26 cellular contexts compared by ENCODE assay signal in the genomic region with DNA sequence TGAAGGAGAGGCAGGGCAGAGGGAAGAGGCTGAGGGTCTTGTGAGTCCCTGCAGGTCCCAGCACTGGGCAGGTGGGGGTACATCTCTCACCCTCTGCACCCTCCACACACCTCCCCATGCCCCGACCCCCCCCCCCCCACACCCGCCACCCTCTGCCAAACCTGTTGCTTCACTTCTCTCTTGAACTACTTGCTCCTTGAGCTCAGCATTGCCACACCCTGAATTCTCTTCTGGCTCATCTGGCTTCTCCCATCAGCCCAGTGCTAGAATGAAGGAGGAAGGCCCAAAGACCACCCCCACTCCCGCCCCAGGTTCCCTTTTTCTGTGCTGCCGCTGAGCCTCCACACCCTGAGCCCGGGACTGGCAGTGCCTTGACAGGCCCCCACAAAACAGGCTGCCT. TPM values are rescaled to one million over a fixed set of nuclear protein-coding genes. Genes with fewer than 3 reads are reported as not detected.
"Had no signal": no experiment of that assay in that cellular context is flagged by ENCODE, and none has a peak within 500 bp of the region (broad histone marks: within the 10 kb centered on the region; RNA-seq: fewer than 3 reads in every experiment).

No MANE protein-coding gene starts in this region.

- H3K9me3 ChIP-seq: adrenal gland, breast epithelium, lower lobe of right lung, neutrophil, sigmoid colon had no signal

- H3K36me3 ChIP-seq: adrenal gland, breast epithelium, lower lobe of right lung, neutrophil, sigmoid colon had no signal

- DNase-seq: activated CD4-positive, alpha-beta T cell treated with anti-CD3 and anti-CD28 coated beads, Interleukin-2, amount 50 U/mL, for 1 hour; activated CD4-positive, CD25-positive, alpha-beta regulatory T cell; activated CD8-positive, alpha-beta memory T cell treated with anti-CD3 and anti-CD28 coated beads, Interleukin-2, amount 50 U/mL, for 4 hours; activated gamma-delta T cell treated with Interleukin-2 at 50 U/mL for 16 hours; activated T-cell treated with anti-CD3 and anti-CD28 coated beads, Interleukin-2, amount 50 U/mL, for 4 hours; adrenal gland; foreskin keratinocyte; glutamatergic neuron; hippocampal formation; islet precursor cell; left colon; lower lobe of right lung; sigmoid colon; stimulated activated CD4-positive, alpha-beta T cell treated with anti-CD3 and anti-CD28 coated beads, Interleukin-1b, Interleukin-23, amount 100 ng/mL, for 48 hours; stimulated activated CD8-positive, alpha-beta memory T cell treated with anti-CD3 and anti-CD28 coated beads, Interleukin-4, amount 100 ng/mL, for 48 hours; stimulated activated naive CD4-positive, alpha-beta T cell had no signal

- ATAC-seq: activated naive CD4-positive, alpha-beta T cell treated with anti-CD3 and anti-CD28 coated beads, Interleukin-2, amount 50 U/mL, for 72 hours; activated T-cell treated with anti-CD3 and anti-CD28 coated beads, Interleukin-2, amount 50 U/mL, for 4 hours; foreskin keratinocyte; left colon; natural killer cell treated with Interleukin-12 subunit alpha and Interleukin-12 subunit beta and Interleukin-15 and Interleukin-18, amount 100 ng/mL, for 72 hours had no signal

- H3K4me3 Mint-ChIP-seq: activated T-cell treated with anti-CD3 and anti-CD28 coated beads, Interleukin-2, amount 50 U/mL, for 4 hours; natural killer cell treated with Interleukin-12 subunit alpha and Interleukin-12 subunit beta and Interleukin-15 and Interleukin-18, amount 100 ng/mL, for 72 hours had no signal

- H3K36me3 Mint-ChIP-seq: activated naive CD4-positive, alpha-beta T cell treated with anti-CD3 and anti-CD28 coated beads, Interleukin-2, amount 50 U/mL, for 72 hours; natural killer cell treated with Interleukin-12 subunit alpha and Interleukin-12 subunit beta and Interleukin-15 and Interleukin-18, amount 100 ng/mL, for 72 hours had no signal

- H3K9me3 Mint-ChIP-seq: activated naive CD4-positive, alpha-beta T cell treated with anti-CD3 and anti-CD28 coated beads, Interleukin-2, amount 50 U/mL, for 72 hours; activated T-cell treated with anti-CD3 and anti-CD28 coated beads, Interleukin-2, amount 50 U/mL, for 4 hours; natural killer cell treated with Interleukin-12 subunit alpha and Interleukin-12 subunit beta and Interleukin-15 and Interleukin-18, amount 100 ng/mL, for 72 hours had no signal

- H3K27ac ChIP-seq: adrenal gland, breast epithelium, epithelial cell of prostate, foreskin keratinocyte, lower lobe of right lung, neutrophil, parathyroid adenoma, sigmoid colon had no signal

- H3K4me3 ChIP-seq: adrenal gland, breast epithelium, lower lobe of right lung, sigmoid colon had no signal

- H3K4me1 ChIP-seq: adrenal gland, breast epithelium, foreskin keratinocyte, lower lobe of right lung, parathyroid adenoma, sigmoid colon had no signal

- H3K27ac Mint-ChIP-seq: activated naive CD4-positive, alpha-beta T cell treated with anti-CD3 and anti-CD28 coated beads, Interleukin-2, amount 50 U/mL, for 72 hours; natural killer cell treated with Interleukin-12 subunit alpha and Interleukin-12 subunit beta and Interleukin-15 and Interleukin-18, amount 100 ng/mL, for 72 hours had no signal

- H3K27me3 ChIP-seq: adrenal gland, breast epithelium had no signal

RNA-seq across cellular contexts. Expression of a gene that starts 6.4 kb away (rescaled TPM):
- total RNA-seq: activated naive CD4-positive, alpha-beta T cell treated with anti-CD3 and anti-CD28 coated beads, Interleukin-2, amount 50 U/mL, for 72 hours; activated T-cell treated with anti-CD3 and anti-CD28 coated beads, Interleukin-2, amount 50 U/mL, for 4 hours; fibroblast of lung; foreskin keratinocyte; left colon; mesenteric fat pad; natural killer cell treated with Interleukin-12 subunit alpha and Interleukin-12 subunit beta and Interleukin-15 and Interleukin-18, amount 100 ng/mL, for 72 hours; renal cortical epithelial cell; sigmoid colon had no signal
- polyA plus RNA-seq: foreskin keratinocyte had no signal

RNA-seq across cellular contexts. Expression of a gene that starts 28.8 kb away (rescaled TPM):
- total RNA-seq: activated naive CD4-positive, alpha-beta T cell treated with anti-CD3 and anti-CD28 coated beads, Interleukin-2, amount 50 U/mL, for 72 hours; cerebellum; fibroblast of lung; natural killer cell treated with Interleukin-12 subunit alpha and Interleukin-12 subunit beta and Interleukin-15 and Interleukin-18, amount 100 ng/mL, for 72 hours; sigmoid colon had no signal
- polyA plus RNA-seq: fibroblast of lung had no signal

RNA-seq across cellular contexts. Expression of a gene that starts 50.4 kb away (rescaled TPM):
- total RNA-seq: activated naive CD4-positive, alpha-beta T cell treated with anti-CD3 and anti-CD28 coated beads, Interleukin-2, amount 50 U/mL, for 72 hours; activated T-cell treated with anti-CD3 and anti-CD28 coated beads, Interleukin-2, amount 50 U/mL, for 4 hours; cerebellum; fibroblast of lung; mesenteric fat pad; natural killer cell treated with Interleukin-12 subunit alpha and Interleukin-12 subunit beta and Interleukin-15 and Interleukin-18, amount 100 ng/mL, for 72 hours had no signal
